In genomic region chr16:75372236-75372856, GRCh38 we compare ENCODE assay signal across 17 cellular contexts.
DNase-seq lines count a peak whose midpoint lies in the region; ATAC-seq and TF ChIP-seq lines count a peak whose summit lies in the region.
"Had no signal": no experiment of that assay in that cellular context is flagged by ENCODE, and none has a peak within 500 bp of the region (broad histone marks: within the 10 kb centered on the region; RNA-seq: fewer than 3 reads in every experiment).

No MANE protein-coding gene starts in this region.

- TF ChIP-seq CTCF in cardiac fibroblast (IDR thresholded peaks at IDR 0.05; ENCODE audit: low read depth, low read length) (no peak), liver (IDR thresholded peaks at IDR 0.05; ENCODE audit: low read depth, low read length, missing input control) (no peak)

- no peak overlapping the region for H3K4me3 Mint-ChIP-seq in natural killer cell treated with Interleukin-12 subunit alpha and Interleukin-12 subunit beta and Interleukin-15 and Interleukin-18, amount 100 ng/mL, for 72 hours
- H3K4me3 Mint-ChIP-seq: naive B cell; stimulated activated naive CD8-positive, alpha-beta T cell treated with anti-CD3 and anti-CD28 coated beads, Interleukin-15, Interleukin-2, amounts not matched to agents 100 ng/mL and 50 ng/mL, for 24 hours had no signal

- peak overlapping the region in 1 of 2 donors; percentile 12 for H3K9ac ChIP-seq in liver (ENCODE audit: low read depth in 1 of 2, low read length in 2 of 2)

- no peak overlapping the region for H3K27ac Mint-ChIP-seq in natural killer cell treated with Interleukin-12 subunit alpha and Interleukin-12 subunit beta and Interleukin-15 and Interleukin-18, amount 100 ng/mL, for 72 hours
- H3K27ac Mint-ChIP-seq: stimulated activated naive CD8-positive, alpha-beta T cell treated with anti-CD3 and anti-CD28 coated beads, Interleukin-15, Interleukin-2, amounts not matched to agents 100 ng/mL and 50 ng/mL, for 24 hours had no signal

- ATAC-seq in natural killer cell treated with Interleukin-12 subunit alpha and Interleukin-12 subunit beta and Interleukin-15 and Interleukin-18, amount 100 ng/mL, for 72 hours = no peak
- ATAC-seq in HG03439 (IDR thresholded peaks at IDR 0.05; ENCODE audit: unreplicated experiment) (no peak), HG02981 (IDR thresholded peaks at IDR 0.05; ENCODE audit: unreplicated experiment) (no peak)

- H3K9me3 Mint-ChIP-seq in natural killer cell treated with Interleukin-12 subunit alpha and Interleukin-12 subunit beta and Interleukin-15 and Interleukin-18, amount 100 ng/mL, for 72 hours = no peaks in the 10 kb centered on the region
- H3K9me3 Mint-ChIP-seq: naive B cell; stimulated activated naive CD8-positive, alpha-beta T cell treated with anti-CD3 and anti-CD28 coated beads, Interleukin-15, Interleukin-2, amounts not matched to agents 100 ng/mL and 50 ng/mL, for 24 hours had no signal

- H3K27me3 ChIP-seq in MG63 = no peaks in the 10 kb centered on the region
- no peaks in the 10 kb centered on the region for H3K27me3 ChIP-seq in liver (ENCODE audit: control insufficient read depth in 4 of 4, insufficient read depth in 4 of 4, low read length in 3 of 4)
- H3K27me3 ChIP-seq: breast epithelium had no signal

- peak overlapping the region; percentile 38 to 61 for H3K27ac ChIP-seq in liver (ENCODE audit: low read depth in 1 of 2, low read length in 2 of 2)
- H3K27ac ChIP-seq: breast epithelium, prostate gland had no signal

- peak; percentile 34 to 54 for TF ChIP-seq RAD21 in liver (IDR thresholded peaks at IDR 0.05)

- H3K4me1 Mint-ChIP-seq in natural killer cell treated with Interleukin-12 subunit alpha and Interleukin-12 subunit beta and Interleukin-15 and Interleukin-18, amount 100 ng/mL, for 72 hours (ENCODE audit: low read depth in 2 of 2) = peaks cover 0 to 3% of the 10 kb centered on the region in 2 donors

- H3K36me3 Mint-ChIP-seq in natural killer cell treated with Interleukin-12 subunit alpha and Interleukin-12 subunit beta and Interleukin-15 and Interleukin-18, amount 100 ng/mL, for 72 hours = no peaks in the 10 kb centered on the region

- H3K9me3 ChIP-seq in MG63 (no peaks in the 10 kb centered on the region), liver (ENCODE audit: control insufficient read depth in 4 of 4, low read length in 3 of 4) (no peaks in the 10 kb centered on the region)
- H3K9me3 ChIP-seq: breast epithelium, prostate gland had no signal

- no peaks in the 10 kb centered on the region for H3K27me3 Mint-ChIP-seq in natural killer cell treated with Interleukin-12 subunit alpha and Interleukin-12 subunit beta and Interleukin-15 and Interleukin-18, amount 100 ng/mL, for 72 hours

- no peak overlapping the region for H3K4me3 ChIP-seq in MG63
- no peak overlapping the region for H3K4me3 ChIP-seq in cardiac fibroblast (replicated peaks in 1 of 2; ENCODE audit: low read depth in 2 of 2, low read length in 2 of 2)
- H3K4me3 ChIP-seq in liver (ENCODE audit: low read depth in 1 of 3, low read length in 3 of 3) = no peak overlapping the region
- H3K4me3 ChIP-seq: breast epithelium, prostate gland had no signal

- peaks cover 2% of the 10 kb centered on the region; the same call in 1 of the 2 replicates for H3K36me3 ChIP-seq in MG63
- no peaks in the 10 kb centered on the region for H3K36me3 ChIP-seq in liver (ENCODE audit: control insufficient read depth in 4 of 4, insufficient read depth in 3 of 4, low read depth in 1 of 4, low read length in 3 of 4)
- H3K36me3 ChIP-seq: breast epithelium, prostate gland had no signal

- DNase-seq in AG08396 (ENCODE audit: low spot score) (peak; percentile 37), MG63 (peak; percentile 55), cardiac fibroblast (ENCODE audit: low read depth in 2 of 2) (peak; percentile 70 to 71)
- no peak for DNase-seq in stimulated activated CD4-positive, alpha-beta T cell treated with anti-CD3 and anti-CD28 coated beads, Interleukin-1b, Interleukin-23, amount 100 ng/mL, for 48 hours
- DNase-seq in natural killer cell treated with Interleukin-12 subunit alpha and Interleukin-12 subunit beta and Interleukin-15 and Interleukin-18, amount 100 ng/mL, for 72 hours (ENCODE audit: low spot score) = no peak
- DNase-seq: activated CD4-positive, alpha-beta T cell treated with anti-CD3 and anti-CD28 coated beads, Interleukin-2, amount 50 U/mL, for 1 hour; activated naive CD4-positive, alpha-beta T cell; MM.1S; naive B cell; NCI-H187 treated with DMSO at 0.1 percent for 48 hours; NCI-H510A treated with DMSO at 0.1 percent for 48 hours had no signal

- 37% methylated on average over 3 of the region's 3 CpGs for WGBS in liver

- peaks cover 2 to 29% (median 21%) of the 10 kb centered on the region in 4 donors for H3K4me1 ChIP-seq in liver (ENCODE audit: control insufficient read depth in 4 of 4, insufficient read depth in 4 of 4, low read length in 3 of 4)
- H3K4me1 ChIP-seq: breast epithelium, prostate gland had no signal

TF ChIP-seq in liver, 16 proteins besides CTCF, POLR2A, EP300 and RAD21:
- TF ChIP-seq REST (IDR thresholded peaks at IDR 0.05) (no peak), FOXA2 (IDR thresholded peaks at IDR 0.05) (no peak), ATF3 (IDR thresholded peaks at IDR 0.05) (no peak), GABPA (IDR thresholded peaks at IDR 0.05 in 1 of 2, conservative IDR thresholded peaks at IDR 0.05 in 1 of 2) (no peak), HNF4A (conservative IDR thresholded peaks at IDR 0.05) (peak; percentile 67 to 76), JUND (IDR thresholded peaks at IDR 0.05) (peak in 1 of 2 donors; percentile 47), FOXA1 (IDR thresholded peaks at IDR 0.05) (no peak), TAF1 (conservative IDR thresholded peaks at IDR 0.05) (no peak), MAX (IDR thresholded peaks at IDR 0.05) (no peak), EGR1 (IDR thresholded peaks at IDR 0.05; ENCODE audit: low read depth in 2 of 2) (no peak), ZBTB33 (IDR thresholded peaks at IDR 0.05) (peak; percentile 53), HNF4G (IDR thresholded peaks at IDR 0.05) (peak; percentile 20), NR2F2 (IDR thresholded peaks at IDR 0.05) (no peak), SP1 (IDR thresholded peaks at IDR 0.05) (peak; percentile 45), YY1 (IDR thresholded peaks at IDR 0.05) (peak; percentile 89), RXRA (IDR thresholded peaks at IDR 0.05) (peak; percentile 91)

Comparison
In these comparisons a context has a peak if more than half of its experiments do, and no peak if none do; other contexts are left out.
1. DNase-seq: peak in AG08396 (single experiment), MG63 (single experiment) and cardiac fibroblast (2 of 2); none in stimulated activated CD4-positive, alpha-beta T cell treated with anti-CD3 and anti-CD28 coated beads, Interleukin-1b, Interleukin-23, amount 100 ng/mL, for 48 hours (single experiment) and natural killer cell treated with Interleukin-12 subunit alpha and Interleukin-12 subunit beta and Interleukin-15 and Interleukin-18, amount 100 ng/mL, for 72 hours (single experiment).